Comparison of ENCODE assay signal across 9 cellular contexts in genomic region chr18:62436636-62437519, GRCh38.
DNase-seq lines count a peak whose midpoint lies in the region; ATAC-seq and TF ChIP-seq lines count a peak whose summit lies in the region.
"Had no signal": no experiment of that assay in that cellular context is flagged by ENCODE, and none has a peak within 500 bp of the region (broad histone marks: within the 10 kb centered on the region; RNA-seq: fewer than 3 reads in every experiment).

No MANE protein-coding gene starts in this region.

- ATAC-seq in GM18511 (IDR thresholded peaks at IDR 0.05; ENCODE audit: unreplicated experiment) (peak; percentile 52), HG02840 (IDR thresholded peaks at IDR 0.05; ENCODE audit: low FRiP score, unreplicated experiment) (no peak)

- DNase-seq in RPMI7951 (ENCODE audit: low read depth) (peak; percentile 43), foreskin fibroblast (peak; percentile 80 to 88), retinal pigment epithelial cell (ENCODE audit: low read depth) (peak; percentile 76), NCI-H2081 treated with DMSO at 0.1 percent for 48 hours (lab: John Stamatoyannopoulos, UW) (no peak), NCI-H1436 (lab: John Stamatoyannopoulos, UW) (no peak)
- DNase-seq in activated naive CD4-positive, alpha-beta T cell treated with Interleukin-2 at 50 U/mL for 16 hours, result no peak
- DNase-seq: midbrain had no signal

- H3K4me3 ChIP-seq in foreskin fibroblast (ENCODE audit: low read depth in 1 of 2, low read length in 2 of 2) (no peak overlapping the region), retinal pigment epithelial cell (ENCODE audit: low read length) (no peak overlapping the region)

- no peak for TF ChIP-seq CTCF in foreskin fibroblast (IDR thresholded peaks at IDR 0.05; ENCODE audit: low read depth, low read length)
- TF ChIP-seq CTCF in retinal pigment epithelial cell (conservative IDR thresholded peaks at IDR 0.05; ENCODE audit: low read depth, low read length), result no peak

Comparison
In these comparisons a context has a peak if more than half of its experiments do, and no peak if none do; other contexts are left out.
1. DNase-seq: peak in RPMI7951 (single experiment), foreskin fibroblast (2 of 2) and retinal pigment epithelial cell (single experiment); none in activated naive CD4-positive, alpha-beta T cell treated with Interleukin-2 at 50 U/mL for 16 hours (single experiment), NCI-H2081 treated with DMSO at 0.1 percent for 48 hours (single experiment) and NCI-H1436 (single experiment).